19 cellular contexts compared by ENCODE assay signal in genomic region chr5:58258984-58259684, GRCh38.
DNase-seq lines count a peak whose midpoint lies in the region; ATAC-seq, FAIRE-seq and TF ChIP-seq lines count a peak whose summit lies in the region.
"Had no signal": no experiment of that assay in that cellular context is flagged by ENCODE, and none has a peak within 500 bp of the region (broad histone marks: within the 10 kb centered on the region; RNA-seq: fewer than 3 reads in every experiment).

No MANE protein-coding gene starts in this region.

- H3K4me2 ChIP-seq in keratinocyte (ENCODE audit: control insufficient read depth, extremely low read depth, insufficient read depth, low read depth, low read length): peak overlapping the region; percentile 68

- DNase-seq in H54 (ENCODE audit: insufficient read length, low spot score): no peak
- DNase-seq in SJSA1 (ENCODE audit: low read depth in 1 of 2, low spot score in 2 of 2): peak in 1 of 2 experiments; percentile 11
- DNase-seq in keratinocyte (ENCODE audit: low read depth, low spot score): no peak
- DNase-seq in thoracic aorta (ENCODE audit: low spot score): no peak
- DNase-seq in CD8-positive, alpha-beta T cell: no peak
- no peak for DNase-seq in NCI-H2196 (lab: John Stamatoyannopoulos, UW; ENCODE audit: unreplicated experiment)
- DNase-seq in mucosa of descending colon: no peak
- no peak for DNase-seq in DMS 273 (lab: John Stamatoyannopoulos, UW; ENCODE audit: unreplicated experiment)
- DNase-seq: activated CD4-positive, alpha-beta T cell treated with anti-CD3 and anti-CD28 coated beads for 36 hours; BE2C; DND-41; Kasumi-1; NCI-H1694 treated with DMSO at 0.1 percent for 48 hours; RPMI8226; stimulated activated CD4-positive, alpha-beta T cell treated with anti-CD3 and anti-CD28 coated beads, Interleukin-4, amount 100 ng/mL, for 24 hours; transverse colon had no signal

- intact Hi-C loops in CD8-positive, alpha-beta T cell (cut with DNase I, micrococcal nuclease): no loop called here
- intact Hi-C loops in mucosa of descending colon (cut with DNase I, micrococcal nuclease): no loop called here

- no peak overlapping the region for H2AFZ ChIP-seq in keratinocyte (ENCODE audit: control insufficient read depth, low read length)

- dilution Hi-C loops in keratinocyte (cut with MboI; ENCODE audit: extremely low pct_ligation_motif_present, low sequenced_read_pairs): no loop called here

- H3K36me3 ChIP-seq in SJSA1: no peaks in the 10 kb centered on the region
- H3K36me3 ChIP-seq in keratinocyte (ENCODE audit: control insufficient read depth in 2 of 2, extremely low read depth in 1 of 2, insufficient read depth in 2 of 2, low read length in 2 of 2): no peaks in the 10 kb centered on the region
- H3K36me3 ChIP-seq in thoracic aorta: no peaks in the 10 kb centered on the region
- no peaks in the 10 kb centered on the region for H3K36me3 ChIP-seq in CD8-positive, alpha-beta T cell (ENCODE audit: insufficient read depth, low read length)
- no peaks in the 10 kb centered on the region for H3K36me3 ChIP-seq in mucosa of descending colon (ENCODE audit: low read depth)
- H3K36me3 ChIP-seq: BE2C, transverse colon had no signal

- TF ChIP-seq POLR2A in H54 (IDR thresholded peaks at IDR 0.05; ENCODE audit: low read depth, low read length): no peak

- H3K9ac ChIP-seq in keratinocyte (ENCODE audit: control insufficient read depth, extremely low read depth, insufficient read depth, low read length): peak overlapping the region; percentile 74

- H4K20me1 ChIP-seq in keratinocyte (ENCODE audit: control insufficient read depth, extremely low read depth, insufficient read depth, low read length): no peaks in the 10 kb centered on the region

- CTCF ChIA-PET in CD8-positive, alpha-beta T cell (lab: Charles Lee): no interaction called here

- no peaks in the 10 kb centered on the region for H3K4me1 Mint-ChIP-seq in CD8-positive, alpha-beta T cell (ENCODE audit: low read depth)
- H3K4me1 Mint-ChIP-seq: activated CD4-positive, alpha-beta T cell treated with anti-CD3 and anti-CD28 coated beads for 36 hours; activated naive CD4-positive, alpha-beta T cell treated with anti-CD3 and anti-CD28 coated beads, Interleukin-2, amount 50 U/mL, for 24 hours; neural crest cell had no signal

- H3K4me3 ChIP-seq in SJSA1: no peak overlapping the region; the same call in 1 of the 2 replicates
- peak overlapping the region in 1 of 3 experiments; percentile 29 for H3K4me3 ChIP-seq in keratinocyte (ENCODE audit: control insufficient read depth in 2 of 3, extremely low read depth in 1 of 3, insufficient read depth in 2 of 3, low read depth in 1 of 3, low read length in 3 of 3)
- H3K4me3 ChIP-seq in thoracic aorta: peak overlapping the region; percentile 45
- H3K4me3 ChIP-seq in CD8-positive, alpha-beta T cell (ENCODE audit: low read depth, low read length): no peak overlapping the region
- no peak overlapping the region for H3K4me3 ChIP-seq in mucosa of descending colon
- H3K4me3 ChIP-seq: transverse colon had no signal

- H3K36me3 Mint-ChIP-seq in CD8-positive, alpha-beta T cell: no peaks in the 10 kb centered on the region
- H3K36me3 Mint-ChIP-seq: activated naive CD4-positive, alpha-beta T cell treated with anti-CD3 and anti-CD28 coated beads, Interleukin-2, amount 50 U/mL, for 24 hours had no signal

- H3K4me3 Mint-ChIP-seq in CD8-positive, alpha-beta T cell: no peak overlapping the region
- H3K4me3 Mint-ChIP-seq: activated CD4-positive, alpha-beta T cell treated with anti-CD3 and anti-CD28 coated beads for 36 hours; activated naive CD4-positive, alpha-beta T cell treated with anti-CD3 and anti-CD28 coated beads, Interleukin-2, amount 50 U/mL, for 24 hours; neural crest cell; T-helper 1 cell treated with Interleukin-12 subunit alpha and Interleukin-12 subunit beta and Interleukin-4 antibody, amounts not matched to agents 30 μg/mL and 1 μg/mL, for 36 hours had no signal

- TF ChIP-seq CTCF in keratinocyte (optimal IDR thresholded peaks at IDR 0.05 in 1 of 3, IDR thresholded peaks at IDR 0.05 in 1 of 3, conservative IDR thresholded peaks at IDR 0.05 in 1 of 3; ENCODE audit: extremely low read depth in 1 of 3, insufficient read depth in 2 of 3, low read length in 3 of 3) (no peak), thoracic aorta (IDR thresholded peaks at IDR 0.05) (no peak), mucosa of descending colon (IDR thresholded peaks at IDR 0.05) (no peak)
- no peak for TF ChIP-seq CTCF in CD8-positive, alpha-beta T cell (IDR thresholded peaks at IDR 0.05)

- H3K27me3 ChIP-seq in SJSA1 (replicated peaks) (no peaks in the 10 kb centered on the region), keratinocyte (ENCODE audit: control insufficient read depth, extremely low read depth, insufficient read depth, low read length) (no peaks in the 10 kb centered on the region), thoracic aorta (replicated peaks; ENCODE audit: insufficient read depth) (no peaks in the 10 kb centered on the region)
- no peaks in the 10 kb centered on the region for H3K27me3 ChIP-seq in CD8-positive, alpha-beta T cell (ENCODE audit: insufficient read depth, low read length)
- H3K27me3 ChIP-seq: BE2C, transverse colon had no signal

- H3K9me3 ChIP-seq in SJSA1 (replicated peaks) (no peaks in the 10 kb centered on the region), keratinocyte (ENCODE audit: control insufficient read depth, low read depth, low read length) (no peaks in the 10 kb centered on the region), thoracic aorta (no peaks in the 10 kb centered on the region), mucosa of descending colon (no peaks in the 10 kb centered on the region)
- H3K9me3 ChIP-seq in CD8-positive, alpha-beta T cell (ENCODE audit: low read length): no peaks in the 10 kb centered on the region
- H3K9me3 ChIP-seq: BE2C, transverse colon had no signal

- no peaks in the 10 kb centered on the region for H3K79me2 ChIP-seq in keratinocyte (ENCODE audit: control insufficient read depth, insufficient read depth, low read length)

- POLR2A ChIA-PET in CD8-positive, alpha-beta T cell (lab: Charles Lee): no interaction called here

- H3K27ac ChIP-seq in SJSA1 (peak overlapping the region; percentile 91), keratinocyte (ENCODE audit: control insufficient read depth, insufficient read depth, low read length) (peak overlapping the region; percentile 83), thoracic aorta (peak overlapping the region in 1 of 2 donors; percentile 46)
- no peak overlapping the region for H3K27ac ChIP-seq in CD8-positive, alpha-beta T cell (ENCODE audit: low read depth, low read length)
- H3K27ac ChIP-seq: transverse colon had no signal

- ATAC-seq in thoracic aorta (ENCODE audit: insufficient number of reproducible peaks, low FRiP score, low read depth) (no peak), mucosa of descending colon (no peak)
- ATAC-seq in CD8-positive, alpha-beta T cell: no peak
- ATAC-seq: activated CD4-positive, alpha-beta T cell treated with anti-CD3 and anti-CD28 coated beads for 36 hours had no signal

- H3K9me3 Mint-ChIP-seq in CD8-positive, alpha-beta T cell: no peaks in the 10 kb centered on the region
- H3K9me3 Mint-ChIP-seq: activated naive CD4-positive, alpha-beta T cell treated with anti-CD3 and anti-CD28 coated beads, Interleukin-2, amount 50 U/mL, for 24 hours; T-helper 1 cell treated with Interleukin-12 subunit alpha and Interleukin-12 subunit beta and Interleukin-4 antibody, amounts not matched to agents 30 μg/mL and 1 μg/mL, for 36 hours had no signal

- H3K4me1 ChIP-seq in SJSA1 (replicated peaks): peaks cover 41% of the 10 kb centered on the region
- H3K4me1 ChIP-seq in keratinocyte (ENCODE audit: control insufficient read depth, extremely low read depth, insufficient read depth, low read length): peaks cover 27% of the 10 kb centered on the region
- peaks cover 12 to 28% of the 10 kb centered on the region in 2 donors for H3K4me1 ChIP-seq in thoracic aorta (ENCODE audit: control insufficient read depth in 1 of 2, low read depth in 2 of 2)
- H3K4me1 ChIP-seq in CD8-positive, alpha-beta T cell (ENCODE audit: insufficient read depth, low read length): no peaks in the 10 kb centered on the region
- no peaks in the 10 kb centered on the region for H3K4me1 ChIP-seq in mucosa of descending colon (ENCODE audit: low read depth)
- H3K4me1 ChIP-seq: BE2C had no signal

- peak; percentile 57 for FAIRE-seq in H54 (lab: Jason Lieb, UNC)
- no peak for FAIRE-seq in keratinocyte (lab: Jason Lieb, UNC)

- no peak overlapping the region for H3K27ac Mint-ChIP-seq in CD8-positive, alpha-beta T cell
- H3K27ac Mint-ChIP-seq: activated CD4-positive, alpha-beta T cell treated with anti-CD3 and anti-CD28 coated beads for 36 hours; activated naive CD4-positive, alpha-beta T cell treated with anti-CD3 and anti-CD28 coated beads, Interleukin-2, amount 50 U/mL, for 24 hours; T-helper 1 cell treated with Interleukin-12 subunit alpha and Interleukin-12 subunit beta and Interleukin-4 antibody, amounts not matched to agents 30 μg/mL and 1 μg/mL, for 36 hours had no signal

- H3K27me3 Mint-ChIP-seq in CD8-positive, alpha-beta T cell (ENCODE audit: low read depth): peaks cover 2% of the 10 kb centered on the region

- no peaks in the 10 kb centered on the region for H3K9me1 ChIP-seq in keratinocyte (ENCODE audit: control insufficient read depth, extremely low read depth, insufficient read depth, low read length)
